In genomic region chr9:84432746-84433145, GRCh38 we compare ENCODE assay signal across 35 cellular contexts.
"Had no signal": no experiment of that assay in that cellular context is flagged by ENCODE, and none has a peak within 500 bp of the region (broad histone marks: within the 10 kb centered on the region; RNA-seq: fewer than 3 reads in every experiment).

No MANE protein-coding gene starts in this region.

- H3K36me3 ChIP-seq: MG63 had no signal

- H3K9me3 ChIP-seq: MG63 had no signal

- H3K4me3 ChIP-seq: MG63 had no signal

- DNase-seq: Karpas-422, Kasumi-1, MG63, MM.1S, MV-4-11, NCI-H1048, NCI-H1092, NCI-H1092 treated with DMSO at 0.1 percent for 48 hours, NCI-H1105, NCI-H1105 treated with DMSO at 0.1 percent for 48 hours, NCI-H1417, NCI-H1417 treated with DMSO at 0.1 percent for 48 hours, NCI-H1436, NCI-H1436 treated with DMSO at 0.1 percent for 48 hours, NCI-H146, NCI-H1694, NCI-H1694 treated with DMSO at 0.1 percent for 48 hours, NCI-H187, NCI-H187 treated with DMSO at 0.1 percent for 48 hours, NCI-H1930, NCI-H2029, NCI-H2029 treated with DMSO at 0.1 percent for 48 hours, NCI-H2081, NCI-H2081 treated with DMSO at 0.1 percent for 48 hours, NCI-H2107, NCI-H2171, NCI-H2171 treated with DMSO at 0.1 percent for 48 hours, NCI-H2227 treated with DMSO at 0.1 percent for 48 hours, NCI-H226, NCI-H345, NCI-H446, NCI-H446 treated with DMSO at 0.1 percent for 48 hours, NCI-H510A, NCI-H510A treated with DMSO at 0.1 percent for 48 hours, NCI-H524 had no signal

- H3K27me3 ChIP-seq: MG63 had no signal
